ENCODE assay signal across 9 cellular contexts in the genomic region with DNA sequence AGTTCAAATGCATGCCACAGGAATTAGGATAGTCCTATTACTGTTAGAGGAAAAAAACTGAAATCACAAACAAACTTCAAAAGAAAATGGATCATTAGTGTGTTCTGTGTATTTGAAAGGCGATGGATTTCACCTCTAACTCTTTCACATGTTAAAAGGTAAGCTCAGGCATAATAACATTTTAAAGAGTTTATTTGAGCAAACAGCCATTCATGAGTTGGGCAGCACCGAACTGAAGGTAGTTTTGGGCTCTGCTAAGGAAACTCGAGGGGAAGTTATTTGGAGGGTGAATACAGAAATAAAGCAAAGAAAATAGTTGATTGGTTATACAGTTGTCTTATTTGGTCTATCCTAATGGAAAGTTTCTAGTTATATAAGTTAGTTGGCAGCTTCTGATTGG.
"Had no signal": no experiment of that assay in that cellular context is flagged by ENCODE, and none has a peak within 500 bp of the region (broad histone marks: within the 10 kb centered on the region; RNA-seq: fewer than 3 reads in every experiment).

No MANE protein-coding gene starts in this region.

- H3K9me3 ChIP-seq: HAP-1 had no signal

- H3K4me3 ChIP-seq: GM23248, GM23338, HAP-1 had no signal

- H3K9ac ChIP-seq: GM23248 had no signal

- H3K36me3 ChIP-seq: HAP-1 had no signal

- ATAC-seq: GM23338, HCT116 had no signal

- DNase-seq: GM23248, GOT3, H7, H9, HCEC 1CT, HFFc6 had no signal

- H3K4me2 ChIP-seq: GM23338 had no signal

- H2AFZ ChIP-seq: GM23248, GM23338 had no signal

- H3K4me1 ChIP-seq: HAP-1 had no signal

- H3K27ac ChIP-seq: GM23248 had no signal
